In the genomic region with DNA sequence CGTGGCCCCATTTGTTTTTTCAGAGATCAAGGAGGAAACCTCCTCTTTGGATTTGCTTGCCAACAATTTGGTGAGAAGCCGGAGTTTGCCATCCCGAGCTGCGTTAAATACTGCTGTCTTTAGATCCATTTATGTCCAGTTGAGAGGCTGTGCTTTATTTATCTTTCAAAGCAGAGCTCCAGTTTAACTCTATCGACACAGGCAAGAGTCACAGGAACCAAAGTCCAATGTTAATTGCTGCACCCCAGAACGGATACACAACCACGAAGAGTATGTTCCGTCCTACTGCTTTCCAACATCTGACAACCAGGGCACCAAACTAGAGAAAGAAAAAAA, we compare ENCODE assay signal across 1 cellular context.
TF ChIP-seq lines count a peak whose summit lies in the region.

No MANE protein-coding gene starts in this region.

TF ChIP-seq in HepG2, 621 proteins besides CTCF, POLR2A, EP300 and RAD21 (continued from another document and continues in another):
- TF ChIP-seq KAT2B (IDR thresholded peaks at IDR 0.05; ENCODE audit: borderline replicate concordance, low read depth, low read length) (no peak), ERF (CRISPR knock-in tag; IDR thresholded peaks at IDR 0.05) (no peak), NFKB2 (CRISPR knock-in tag; IDR thresholded peaks at IDR 0.05; ENCODE audit: borderline replicate concordance) (no peak), ADNP (CRISPR knock-in tag; IDR thresholded peaks at IDR 0.05) (no peak), ZNF317 (CRISPR knock-in tag; IDR thresholded peaks at IDR 0.05) (no peak), KDM3A (CRISPR knock-in tag; IDR thresholded peaks at IDR 0.05; ENCODE audit: low read depth) (no peak), MTA3 (CRISPR knock-in tag; IDR thresholded peaks at IDR 0.05) (no peak), ZZZ3 (CRISPR knock-in tag; IDR thresholded peaks at IDR 0.05; ENCODE audit: borderline replicate concordance) (no peak), DMAP1 (CRISPR knock-in tag; IDR thresholded peaks at IDR 0.05) (peak; percentile 42; the same call in 1 of the 2 replicates), ATF7-NPFF (CRISPR knock-in tag; IDR thresholded peaks at IDR 0.05; ENCODE audit: low read depth) (no peak), MATR3 (CRISPR knock-in tag; IDR thresholded peaks at IDR 0.05) (no peak), KLF16 (CRISPR knock-in tag; IDR thresholded peaks at IDR 0.05) (no peak), KLF9 (CRISPR knock-in tag; IDR thresholded peaks at IDR 0.05; ENCODE audit: low read depth) (no peak), HOXD1 (CRISPR knock-in tag; IDR thresholded peaks at IDR 0.05) (no peak), ZNF333 (CRISPR knock-in tag; IDR thresholded peaks at IDR 0.05; ENCODE audit: borderline replicate concordance) (no peak), MIER2 (CRISPR knock-in tag; IDR thresholded peaks at IDR 0.05) (no peak), PPARG (CRISPR knock-in tag; conservative IDR thresholded peaks at IDR 0.05) (0 out of 2 replicates have a peak, but pooled peaks have one; percentile 15), KDM4B (CRISPR knock-in tag; IDR thresholded peaks at IDR 0.05) (no peak), CHD4 (IDR thresholded peaks at IDR 0.05; ENCODE audit: borderline replicate concordance, low read length) (no peak), WIZ (CRISPR knock-in tag; IDR thresholded peaks at IDR 0.05) (no peak), ZFP82 (CRISPR knock-in tag; IDR thresholded peaks at IDR 0.05; ENCODE audit: borderline replicate concordance) (no peak), RBM22 (optimal IDR thresholded peaks at IDR 0.05; ENCODE audit: low read length) (no peak), HMG20B (CRISPR knock-in tag; conservative IDR thresholded peaks at IDR 0.05) (no peak), HNRNPH1 (optimal IDR thresholded peaks at IDR 0.05; ENCODE audit: low read depth, low read length) (no peak), ZNF652 (CRISPR knock-in tag; IDR thresholded peaks at IDR 0.05; ENCODE audit: borderline replicate concordance, low read depth) (peak; percentile 97), GPN1 (CRISPR knock-in tag; IDR thresholded peaks at IDR 0.05; ENCODE audit: borderline replicate concordance) (no peak), ZNF780A (CRISPR knock-in tag; IDR thresholded peaks at IDR 0.05) (no peak), CREB1 (IDR thresholded peaks at IDR 0.05) (no peak), CREB1 (CRISPR knock-in tag; IDR thresholded peaks at IDR 0.05) (no peak), KAT8 (CRISPR knock-in tag; IDR thresholded peaks at IDR 0.05) (0 out of 2 replicates have a peak, but pooled peaks have one; percentile 40), SKI (IDR thresholded peaks at IDR 0.05; ENCODE audit: partially characterized antibody) (no peak), ZNF746 (CRISPR knock-in tag; IDR thresholded peaks at IDR 0.05) (no peak), ZKSCAN1 (IDR thresholded peaks at IDR 0.05; ENCODE audit: low read length) (no peak), NCOA1 (CRISPR knock-in tag; IDR thresholded peaks at IDR 0.05) (no peak)
- TF ChIP-seq, protein P1, sequence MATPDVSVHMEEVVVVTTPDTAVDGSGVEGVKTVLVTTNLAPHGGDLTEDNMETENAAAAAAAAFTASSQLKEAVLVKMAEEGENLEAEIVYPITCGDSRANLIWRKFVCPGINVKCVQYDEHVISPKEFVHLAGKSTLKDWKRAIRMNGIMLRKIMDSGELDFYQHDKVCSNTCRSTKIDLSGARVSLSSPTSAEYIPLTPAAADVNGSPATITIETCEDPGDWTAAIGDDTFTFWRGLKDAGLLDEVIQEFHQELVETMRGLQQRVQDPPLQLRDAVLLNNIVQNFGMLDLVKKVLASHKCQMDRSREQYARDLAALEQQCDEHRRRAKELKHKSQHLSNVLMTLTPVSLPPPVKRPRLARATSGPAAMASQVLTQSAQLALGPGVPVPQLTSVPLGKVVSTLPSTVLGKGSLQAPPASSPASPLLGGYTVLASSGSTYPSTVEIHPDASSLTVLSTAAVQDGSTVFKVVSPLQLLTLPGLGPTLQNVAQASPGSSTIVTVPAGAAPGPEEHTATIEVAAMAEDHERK (CRISPR knock-in tag; IDR thresholded peaks at IDR 0.05; ENCODE audit: low read depth), result no peak
- TF ChIP-seq, protein P2, sequence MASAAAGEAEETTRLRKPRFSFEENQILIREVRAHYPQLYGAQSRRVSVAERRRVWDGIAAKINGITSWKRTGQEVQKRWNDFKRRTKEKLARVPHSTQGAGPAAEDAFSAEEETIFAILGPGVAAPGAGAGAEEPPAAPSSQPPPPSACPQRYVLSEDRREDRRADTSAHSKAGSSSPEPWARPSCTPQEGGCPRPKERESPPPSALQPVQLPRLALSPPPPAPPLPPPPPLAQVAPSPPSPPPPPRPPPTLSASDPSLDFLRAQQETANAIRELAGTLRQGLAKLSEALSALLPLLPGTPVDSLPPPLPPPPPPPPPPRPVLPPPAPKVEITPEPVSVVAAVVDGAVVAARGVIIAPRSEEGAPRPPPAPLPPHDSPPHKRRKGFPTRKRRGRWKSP (CRISPR knock-in tag; IDR thresholded peaks at IDR 0.05), result no peak
- TF ChIP-seq, protein P3, sequence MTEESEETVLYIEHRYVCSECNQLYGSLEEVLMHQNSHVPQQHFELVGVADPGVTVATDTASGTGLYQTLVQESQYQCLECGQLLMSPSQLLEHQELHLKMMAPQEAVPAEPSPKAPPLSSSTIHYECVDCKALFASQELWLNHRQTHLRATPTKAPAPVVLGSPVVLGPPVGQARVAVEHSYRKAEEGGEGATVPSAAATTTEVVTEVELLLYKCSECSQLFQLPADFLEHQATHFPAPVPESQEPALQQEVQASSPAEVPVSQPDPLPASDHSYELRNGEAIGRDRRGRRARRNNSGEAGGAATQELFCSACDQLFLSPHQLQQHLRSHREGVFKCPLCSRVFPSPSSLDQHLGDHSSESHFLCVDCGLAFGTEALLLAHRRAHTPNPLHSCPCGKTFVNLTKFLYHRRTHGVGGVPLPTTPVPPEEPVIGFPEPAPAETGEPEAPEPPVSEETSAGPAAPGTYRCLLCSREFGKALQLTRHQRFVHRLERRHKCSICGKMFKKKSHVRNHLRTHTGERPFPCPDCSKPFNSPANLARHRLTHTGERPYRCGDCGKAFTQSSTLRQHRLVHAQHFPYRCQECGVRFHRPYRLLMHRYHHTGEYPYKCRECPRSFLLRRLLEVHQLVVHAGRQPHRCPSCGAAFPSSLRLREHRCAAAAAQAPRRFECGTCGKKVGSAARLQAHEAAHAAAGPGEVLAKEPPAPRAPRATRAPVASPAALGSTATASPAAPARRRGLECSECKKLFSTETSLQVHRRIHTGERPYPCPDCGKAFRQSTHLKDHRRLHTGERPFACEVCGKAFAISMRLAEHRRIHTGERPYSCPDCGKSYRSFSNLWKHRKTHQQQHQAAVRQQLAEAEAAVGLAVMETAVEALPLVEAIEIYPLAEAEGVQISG (CRISPR knock-in tag; IDR thresholded peaks at IDR 0.05), result no peak
- TF ChIP-seq, protein P4, sequence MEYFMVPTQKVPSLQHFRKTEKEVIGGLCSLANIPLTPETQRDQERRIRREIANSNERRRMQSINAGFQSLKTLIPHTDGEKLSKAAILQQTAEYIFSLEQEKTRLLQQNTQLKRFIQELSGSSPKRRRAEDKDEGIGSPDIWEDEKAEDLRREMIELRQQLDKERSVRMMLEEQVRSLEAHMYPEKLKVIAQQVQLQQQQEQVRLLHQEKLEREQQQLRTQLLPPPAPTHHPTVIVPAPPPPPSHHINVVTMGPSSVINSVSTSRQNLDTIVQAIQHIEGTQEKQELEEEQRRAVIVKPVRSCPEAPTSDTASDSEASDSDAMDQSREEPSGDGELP (IDR thresholded peaks at IDR 0.05; ENCODE audit: borderline replicate concordance, low read depth), result no peak
- TF ChIP-seq, protein P5, sequence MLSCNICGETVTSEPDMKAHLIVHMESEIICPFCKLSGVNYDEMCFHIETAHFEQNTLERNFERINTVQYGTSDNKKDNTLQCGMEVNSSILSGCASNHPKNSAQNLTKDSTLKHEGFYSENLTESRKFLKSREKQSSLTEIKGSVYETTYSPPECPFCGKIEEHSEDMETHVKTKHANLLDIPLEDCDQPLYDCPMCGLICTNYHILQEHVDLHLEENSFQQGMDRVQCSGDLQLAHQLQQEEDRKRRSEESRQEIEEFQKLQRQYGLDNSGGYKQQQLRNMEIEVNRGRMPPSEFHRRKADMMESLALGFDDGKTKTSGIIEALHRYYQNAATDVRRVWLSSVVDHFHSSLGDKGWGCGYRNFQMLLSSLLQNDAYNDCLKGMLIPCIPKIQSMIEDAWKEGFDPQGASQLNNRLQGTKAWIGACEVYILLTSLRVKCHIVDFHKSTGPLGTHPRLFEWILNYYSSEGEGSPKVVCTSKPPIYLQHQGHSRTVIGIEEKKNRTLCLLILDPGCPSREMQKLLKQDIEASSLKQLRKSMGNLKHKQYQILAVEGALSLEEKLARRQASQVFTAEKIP (CRISPR knock-in tag; IDR thresholded peaks at IDR 0.05; ENCODE audit: borderline replicate concordance), result no peak
- TF ChIP-seq, protein P6, sequence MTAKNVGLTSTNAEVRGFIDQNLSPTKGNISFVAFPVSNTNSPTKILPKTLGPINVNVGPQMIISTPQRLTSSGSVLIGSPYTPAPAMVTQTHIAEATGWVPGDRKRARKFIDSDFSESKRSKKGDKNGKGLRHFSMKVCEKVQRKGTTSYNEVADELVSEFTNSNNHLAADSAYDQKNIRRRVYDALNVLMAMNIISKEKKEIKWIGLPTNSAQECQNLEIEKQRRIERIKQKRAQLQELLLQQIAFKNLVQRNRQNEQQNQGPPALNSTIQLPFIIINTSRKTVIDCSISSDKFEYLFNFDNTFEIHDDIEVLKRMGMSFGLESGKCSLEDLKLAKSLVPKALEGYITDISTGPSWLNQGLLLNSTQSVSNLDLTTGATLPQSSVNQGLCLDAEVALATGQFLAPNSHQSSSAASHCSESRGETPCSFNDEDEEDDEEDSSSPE (CRISPR knock-in tag; IDR thresholded peaks at IDR 0.05), result no peak
- TF ChIP-seq, protein P7, sequence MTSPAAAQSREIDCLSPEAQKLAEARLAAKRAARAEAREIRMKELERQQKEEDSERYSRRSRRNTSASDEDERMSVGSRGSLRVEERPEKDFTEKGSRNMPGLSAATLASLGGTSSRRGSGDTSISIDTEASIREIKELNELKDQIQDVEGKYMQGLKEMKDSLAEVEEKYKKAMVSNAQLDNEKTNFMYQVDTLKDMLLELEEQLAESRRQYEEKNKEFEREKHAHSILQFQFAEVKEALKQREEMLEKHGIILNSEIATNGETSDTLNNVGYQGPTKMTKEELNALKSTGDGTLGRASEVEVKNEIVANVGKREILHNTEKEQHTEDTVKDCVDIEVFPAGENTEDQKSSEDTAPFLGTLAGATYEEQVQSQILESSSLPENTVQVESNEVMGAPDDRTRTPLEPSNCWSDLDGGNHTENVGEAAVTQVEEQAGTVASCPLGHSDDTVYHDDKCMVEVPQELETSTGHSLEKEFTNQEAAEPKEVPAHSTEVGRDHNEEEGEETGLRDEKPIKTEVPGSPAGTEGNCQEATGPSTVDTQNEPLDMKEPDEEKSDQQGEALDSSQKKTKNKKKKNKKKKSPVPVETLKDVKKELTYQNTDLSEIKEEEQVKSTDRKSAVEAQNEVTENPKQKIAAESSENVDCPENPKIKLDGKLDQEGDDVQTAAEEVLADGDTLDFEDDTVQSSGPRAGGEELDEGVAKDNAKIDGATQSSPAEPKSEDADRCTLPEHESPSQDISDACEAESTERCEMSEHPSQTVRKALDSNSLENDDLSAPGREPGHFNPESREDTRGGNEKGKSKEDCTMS (CRISPR knock-in tag; conservative IDR thresholded peaks at IDR 0.05), result no peak
- TF ChIP-seq, protein P8, sequence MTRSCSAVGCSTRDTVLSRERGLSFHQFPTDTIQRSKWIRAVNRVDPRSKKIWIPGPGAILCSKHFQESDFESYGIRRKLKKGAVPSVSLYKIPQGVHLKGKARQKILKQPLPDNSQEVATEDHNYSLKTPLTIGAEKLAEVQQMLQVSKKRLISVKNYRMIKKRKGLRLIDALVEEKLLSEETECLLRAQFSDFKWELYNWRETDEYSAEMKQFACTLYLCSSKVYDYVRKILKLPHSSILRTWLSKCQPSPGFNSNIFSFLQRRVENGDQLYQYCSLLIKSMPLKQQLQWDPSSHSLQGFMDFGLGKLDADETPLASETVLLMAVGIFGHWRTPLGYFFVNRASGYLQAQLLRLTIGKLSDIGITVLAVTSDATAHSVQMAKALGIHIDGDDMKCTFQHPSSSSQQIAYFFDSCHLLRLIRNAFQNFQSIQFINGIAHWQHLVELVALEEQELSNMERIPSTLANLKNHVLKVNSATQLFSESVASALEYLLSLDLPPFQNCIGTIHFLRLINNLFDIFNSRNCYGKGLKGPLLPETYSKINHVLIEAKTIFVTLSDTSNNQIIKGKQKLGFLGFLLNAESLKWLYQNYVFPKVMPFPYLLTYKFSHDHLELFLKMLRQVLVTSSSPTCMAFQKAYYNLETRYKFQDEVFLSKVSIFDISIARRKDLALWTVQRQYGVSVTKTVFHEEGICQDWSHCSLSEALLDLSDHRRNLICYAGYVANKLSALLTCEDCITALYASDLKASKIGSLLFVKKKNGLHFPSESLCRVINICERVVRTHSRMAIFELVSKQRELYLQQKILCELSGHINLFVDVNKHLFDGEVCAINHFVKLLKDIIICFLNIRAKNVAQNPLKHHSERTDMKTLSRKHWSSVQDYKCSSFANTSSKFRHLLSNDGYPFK (CRISPR knock-in tag; IDR thresholded peaks at IDR 0.05; ENCODE audit: borderline replicate concordance), result no peak
- TF ChIP-seq, protein P9, sequence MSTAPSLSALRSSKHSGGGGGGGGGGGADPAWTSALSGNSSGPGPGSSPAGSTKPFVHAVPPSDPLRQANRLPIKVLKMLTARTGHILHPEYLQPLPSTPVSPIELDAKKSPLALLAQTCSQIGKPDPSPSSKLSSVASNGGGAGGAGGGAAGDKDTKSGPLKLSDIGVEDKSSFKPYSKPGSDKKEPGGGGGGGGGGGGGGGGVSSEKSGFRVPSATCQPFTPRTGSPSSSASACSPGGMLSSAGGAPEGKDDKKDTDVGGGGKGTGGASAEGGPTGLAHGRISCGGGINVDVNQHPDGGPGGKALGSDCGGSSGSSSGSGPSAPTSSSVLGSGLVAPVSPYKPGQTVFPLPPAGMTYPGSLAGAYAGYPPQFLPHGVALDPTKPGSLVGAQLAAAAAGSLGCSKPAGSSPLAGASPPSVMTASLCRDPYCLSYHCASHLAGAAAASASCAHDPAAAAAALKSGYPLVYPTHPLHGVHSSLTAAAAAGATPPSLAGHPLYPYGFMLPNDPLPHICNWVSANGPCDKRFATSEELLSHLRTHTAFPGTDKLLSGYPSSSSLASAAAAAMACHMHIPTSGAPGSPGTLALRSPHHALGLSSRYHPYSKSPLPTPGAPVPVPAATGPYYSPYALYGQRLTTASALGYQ (CRISPR knock-in tag; IDR thresholded peaks at IDR 0.05), result no peak
